ENCODE assay signal across 9 cellular contexts in the genomic region with DNA sequence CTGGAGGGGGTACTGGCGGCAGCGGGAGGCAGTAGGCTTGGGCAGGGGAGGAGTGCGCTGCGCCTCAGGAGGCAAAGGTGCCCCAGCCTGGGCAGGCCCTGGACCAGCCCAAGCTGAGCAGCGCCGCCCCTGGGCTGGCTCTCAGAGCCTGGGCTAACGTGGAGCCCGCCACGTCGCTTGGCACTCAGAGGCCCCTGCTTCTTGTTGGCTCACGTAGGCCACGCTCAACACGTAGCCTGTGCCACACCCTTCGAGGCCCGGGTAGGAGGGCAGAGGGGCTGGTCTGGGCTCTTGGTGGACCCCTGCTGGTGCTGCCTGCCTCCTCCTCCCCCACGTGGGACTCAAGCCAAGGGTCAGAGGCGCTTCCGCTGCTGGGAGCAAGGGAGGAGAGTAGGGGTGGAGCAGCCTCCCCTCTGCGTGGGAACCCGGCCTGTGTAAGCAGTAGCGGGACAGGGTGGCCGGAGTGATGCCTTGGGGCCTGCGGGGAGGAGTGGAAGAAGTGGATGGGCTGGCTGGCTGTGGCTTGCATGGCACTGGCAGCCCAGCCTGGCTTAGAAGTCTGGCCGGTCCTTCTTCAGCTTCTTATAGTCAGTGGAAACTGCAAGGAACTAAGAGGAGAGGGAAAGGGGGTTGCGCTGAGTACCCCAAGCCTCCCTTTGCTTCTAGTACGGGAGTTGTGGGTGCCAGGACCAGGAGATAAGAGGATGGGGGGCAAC. TPM values are rescaled to one million over a fixed set of nuclear protein-coding genes. Genes with fewer than 3 reads are reported as not detected.
DNase-seq lines count a peak whose midpoint lies in the region; ATAC-seq, FAIRE-seq and TF ChIP-seq lines count a peak whose summit lies in the region.
"Had no signal": no experiment of that assay in that cellular context is flagged by ENCODE, and none has a peak within 500 bp of the region (broad histone marks: within the 10 kb centered on the region; RNA-seq: fewer than 3 reads in every experiment).

No MANE protein-coding gene starts in this region.

- H3F3A ChIP-seq in SK-N-SH (replicated peaks; ENCODE audit: insufficient read depth): peaks cover 9% of the 10 kb centered on the region

- TF ChIP-seq CTCF in SK-N-SH (IDR thresholded peaks at IDR 0.05): no peak
- no peak for TF ChIP-seq CTCF in ascending aorta (IDR thresholded peaks at IDR 0.05)
- TF ChIP-seq CTCF in keratinocyte (optimal IDR thresholded peaks at IDR 0.05 in 1 of 3, IDR thresholded peaks at IDR 0.05 in 1 of 3, conservative IDR thresholded peaks at IDR 0.05 in 1 of 3; ENCODE audit: extremely low read depth in 1 of 3, insufficient read depth in 2 of 3, low read length in 3 of 3): peak in 2 of 3 experiments; percentile 7 to 27
- TF ChIP-seq CTCF in type B pancreatic cell (conservative IDR thresholded peaks at IDR 0.05): no peak

- no peaks in the 10 kb centered on the region for H4K20me1 ChIP-seq in SK-N-SH (ENCODE audit: insufficient read depth)
- no peaks in the 10 kb centered on the region for H4K20me1 ChIP-seq in keratinocyte (ENCODE audit: control insufficient read depth, extremely low read depth, insufficient read depth, low read length)

- H3K27ac Mint-ChIP-seq in type B pancreatic cell: peak overlapping the region; percentile 71

- no peak for TF ChIP-seq EP300 in SK-N-SH (IDR thresholded peaks at IDR 0.05; ENCODE audit: borderline replicate concordance in 1 of 2, low read depth in 1 of 2, low read length in 1 of 2)

- no peaks in the 10 kb centered on the region for H3K9me3 ChIP-seq in SK-N-SH
- H3K9me3 ChIP-seq in ascending aorta: no peaks in the 10 kb centered on the region
- no peaks in the 10 kb centered on the region for H3K9me3 ChIP-seq in keratinocyte (ENCODE audit: control insufficient read depth, low read depth, low read length)

- ATAC-seq in SK-N-SH treated with all-trans-retinoic acid at 6 μM for 48 hours (no peak), GM21576 (IDR thresholded peaks at IDR 0.05; ENCODE audit: unreplicated experiment) (no peak)

- no peak for TF ChIP-seq RAD21 in SK-N-SH (IDR thresholded peaks at IDR 0.05; ENCODE audit: low read length)

- peaks cover 22 to 37% of the 10 kb centered on the region in 2 experiments for H3K36me3 ChIP-seq in SK-N-SH (replicated peaks in 1 of 2; ENCODE audit: control insufficient read depth in 1 of 2, insufficient read depth in 2 of 2, low read length in 1 of 2)
- peaks cover 23 to 31% of the 10 kb centered on the region in 2 donors for H3K36me3 ChIP-seq in ascending aorta
- peaks cover 25 to 41% of the 10 kb centered on the region in 2 experiments for H3K36me3 ChIP-seq in keratinocyte (ENCODE audit: control insufficient read depth in 2 of 2, extremely low read depth in 1 of 2, insufficient read depth in 2 of 2, low read length in 2 of 2)

- peaks cover 36% of the 10 kb centered on the region for H3K27me3 Mint-ChIP-seq in type B pancreatic cell

- H3K4me3 ChIP-seq in SK-N-SH (ENCODE audit: low read depth in 2 of 2, low read length in 1 of 2) (no peak overlapping the region), ascending aorta (peak overlapping the region in 1 of 2 donors; percentile 52), keratinocyte (ENCODE audit: control insufficient read depth in 2 of 3, extremely low read depth in 1 of 3, insufficient read depth in 2 of 3, low read depth in 1 of 3, low read length in 3 of 3) (peak overlapping the region in 2 of 3 experiments; percentile 33 to 39)

- H3K27me3 ChIP-seq in SK-N-SH (ENCODE audit: insufficient read depth): no peaks in the 10 kb centered on the region
- peaks cover 8% of the 10 kb centered on the region for H3K27me3 ChIP-seq in ascending aorta
- peaks cover 15% of the 10 kb centered on the region for H3K27me3 ChIP-seq in keratinocyte (ENCODE audit: control insufficient read depth, extremely low read depth, insufficient read depth, low read length)

- no peak overlapping the region for H3K9ac ChIP-seq in SK-N-SH
- H3K9ac ChIP-seq in keratinocyte (ENCODE audit: control insufficient read depth, extremely low read depth, insufficient read depth, low read length): peak overlapping the region; percentile 41

- H3K4me2 ChIP-seq in SK-N-SH (no peak overlapping the region), keratinocyte (ENCODE audit: control insufficient read depth, extremely low read depth, insufficient read depth, low read depth, low read length) (peak overlapping the region; percentile 94)

- peaks cover 9% of the 10 kb centered on the region for H3K36me3 Mint-ChIP-seq in type B pancreatic cell

- POLR2A ChIA-PET in SK-N-SH (lab: Yijun Ruan, JAX): interaction anchor here (1.0 kb wide), 1 partner anchor 278 kb away, joined by 3 read pairs; no protein-coding TSS in a partner anchor

- CTCF ChIA-PET in SK-N-SH (lab: Yijun Ruan, JAX): interaction anchor here (11.9 to 31.5 kb wide), 2 partner anchors 8 to 23 kb away, joined by 271 to 937 read pairs; a partner anchor contains a TSS

- peak; percentile 34 for FAIRE-seq in keratinocyte (lab: Jason Lieb, UNC)

- peaks cover 38% of the 10 kb centered on the region for H3K4me1 Mint-ChIP-seq in type B pancreatic cell (ENCODE audit: unreplicated experiment)

- H3K4me1 ChIP-seq in SK-N-SH (ENCODE audit: control insufficient read depth in 1 of 2, insufficient read depth in 2 of 2, low read depth in 1 of 2, low read length in 1 of 2) (peaks cover 0 to 41% of the 10 kb centered on the region in 2 experiments; a peak in 1 of 4 replicates), ascending aorta (peaks cover 16 to 31% of the 10 kb centered on the region in 2 donors), keratinocyte (ENCODE audit: control insufficient read depth, extremely low read depth, insufficient read depth, low read length) (peaks cover 82% of the 10 kb centered on the region)

- WGBS in SK-N-SH (ENCODE audit: low lambda C conversion rate): 85% methylated on average over 16 of the region's 26 CpGs

- peak overlapping the region; percentile 57 for H3K4me3 Mint-ChIP-seq in type B pancreatic cell

- H3K27ac ChIP-seq in SK-N-SH (ENCODE audit: low read depth in 2 of 2, low read length in 1 of 2): no peak overlapping the region; a peak in 1 of 4 replicates
- peak overlapping the region; percentile 65 to 74 for H3K27ac ChIP-seq in ascending aorta
- H3K27ac ChIP-seq in keratinocyte (ENCODE audit: control insufficient read depth, insufficient read depth, low read length): peak overlapping the region; percentile 31

- intact Hi-C loops in ascending aorta (cut with DNase I): loop anchor here (5.0 kb wide), 1 partner anchor 483 kb away; a partner anchor contains a TSS

- H3K79me2 ChIP-seq in SK-N-SH (ENCODE audit: insufficient read depth) (peaks cover 21% of the 10 kb centered on the region), keratinocyte (ENCODE audit: control insufficient read depth, insufficient read depth, low read length) (peaks cover 17% of the 10 kb centered on the region)

- no peak overlapping the region for H2AFZ ChIP-seq in SK-N-SH (ENCODE audit: low read depth)
- no peak overlapping the region for H2AFZ ChIP-seq in keratinocyte (ENCODE audit: control insufficient read depth, low read length)

- H3K9me3 Mint-ChIP-seq in type B pancreatic cell: no peaks in the 10 kb centered on the region

- no peaks in the 10 kb centered on the region for H3K9me1 ChIP-seq in keratinocyte (ENCODE audit: control insufficient read depth, extremely low read depth, insufficient read depth, low read length)

- no peaks in the 10 kb centered on the region for H3K9me2 ChIP-seq in SK-N-SH

- dilution Hi-C loops in keratinocyte (cut with MboI; ENCODE audit: extremely low pct_ligation_motif_present, low sequenced_read_pairs): no loop called here

- peak; percentile 63 for DNase-seq in SK-N-SH
- DNase-seq in ascending aorta (ENCODE audit: low spot score in 2 of 2): peak in 1 of 2 donors; percentile 83
- peak; percentile 76 for DNase-seq in keratinocyte (ENCODE audit: low read depth, low spot score)
- DNase-seq in type B pancreatic cell (ENCODE audit: extremely low spot score, unreplicated experiment): no peak
- no peak for DNase-seq in T-helper 2 cell
- DNase-seq in NCI-H146 (lab: John Stamatoyannopoulos, UW): no peak
- DNase-seq: activated naive CD4-positive, alpha-beta T cell had no signal

RNA-seq across cellular contexts. Expression of a gene that starts 5.7 kb away (rescaled TPM):
- polyA plus RNA-seq in SK-N-SH (2012; rRNA removed) (181 and 204 TPM in 2 replicates), keratinocyte (84.0 to 180 TPM (median 128 TPM) in 3 replicates)
- polyA plus RNA-seq in SK-N-SH (2012; cell fraction: cytosol; rRNA removed): 86.1 and 133 TPM in 2 replicates
- 206 and 207 TPM in 2 replicates for polyA plus RNA-seq in SK-N-SH (2012; cell fraction: nucleus; rRNA removed)
- total RNA-seq in ascending aorta (136 TPM), type B pancreatic cell (ENCODE audit: low replicate concordance) (108 and 131 TPM in 2 replicates)
- 82.9 TPM for polyA plus RNA-seq in keratinocyte (2011; ENCODE audit: low read depth)
- polyA plus RNA-seq in keratinocyte (2011; cell fraction: cytosol; rRNA removed): 78.8 and 160 TPM in 2 replicates
- polyA plus RNA-seq in keratinocyte (2011; cell fraction: nucleus; rRNA removed): 115 and 120 TPM in 2 replicates
- polyA plus RNA-seq in keratinocyte (2012; ENCODE audit: low replicate concordance): 141 and 149 TPM in 2 replicates
- polyA minus RNA-seq in keratinocyte: 138 to 210 TPM (median 151 TPM) in 3 replicates
- polyA minus RNA-seq in keratinocyte (2011; cell fraction: cytosol; rRNA and poly(A)+ RNA removed): 125 TPM
- 64.8 and 69.3 TPM in 2 replicates for polyA minus RNA-seq in keratinocyte (2011; cell fraction: nucleus; rRNA and poly(A)+ RNA removed)

RNA-seq across cellular contexts. Expression of a gene that starts 15.8 kb away (rescaled TPM):
- polyA plus RNA-seq in SK-N-SH (2012; rRNA removed) (0.63 and 0.76 TPM in 2 replicates), keratinocyte (0.27 to 0.94 TPM (median 0.62 TPM) in 3 replicates)
- 0.38 and 0.51 TPM in 2 replicates for polyA plus RNA-seq in SK-N-SH (2012; cell fraction: cytosol; rRNA removed)
- 5.4 and 7.1 TPM in 2 replicates for polyA plus RNA-seq in SK-N-SH (2012; cell fraction: nucleus; rRNA removed)
- total RNA-seq in ascending aorta (not detected), type B pancreatic cell (ENCODE audit: low replicate concordance) (1.6 and 4.8 TPM in 2 replicates)
- polyA plus RNA-seq in keratinocyte (2011; ENCODE audit: low read depth): 2.1 TPM
- polyA plus RNA-seq in keratinocyte (2011; cell fraction: cytosol; rRNA removed): 0.09 and 0.13 TPM in 2 replicates
- polyA plus RNA-seq in keratinocyte (2011; cell fraction: nucleus; rRNA removed): 1.4 and 3.6 TPM in 2 replicates
- 0.33 and 1.1 TPM in 2 replicates for polyA plus RNA-seq in keratinocyte (2012; ENCODE audit: low replicate concordance)
- polyA minus RNA-seq in keratinocyte: 1.4 TPM in 1 of 3 replicates, not detected in the others
- polyA minus RNA-seq in keratinocyte (2011; cell fraction: cytosol; rRNA and poly(A)+ RNA removed): not detected
- polyA minus RNA-seq in keratinocyte (2011; cell fraction: nucleus; rRNA and poly(A)+ RNA removed): 2.2 TPM in 1 of 2 replicates, not detected in the other

RNA-seq across cellular contexts. Expression of a gene that starts 18.6 kb away (rescaled TPM):
- 0.18 and 0.31 TPM in 2 replicates for polyA plus RNA-seq in SK-N-SH (2012; rRNA removed)
- polyA plus RNA-seq in SK-N-SH (2012; cell fraction: cytosol; rRNA removed): 0.12 and 0.24 TPM in 2 replicates
- polyA plus RNA-seq in SK-N-SH (2012; cell fraction: nucleus; rRNA removed): 0.25 and 0.45 TPM in 2 replicates
- total RNA-seq in ascending aorta: not detected
- polyA plus RNA-seq in keratinocyte: 0.97 to 1.4 TPM (median 1.2 TPM) in 3 replicates
- 1.2 TPM for polyA plus RNA-seq in keratinocyte (2011; ENCODE audit: low read depth)
- 0.66 and 1.9 TPM in 2 replicates for polyA plus RNA-seq in keratinocyte (2011; cell fraction: cytosol; rRNA removed)
- 1.7 and 2.1 TPM in 2 replicates for polyA plus RNA-seq in keratinocyte (2011; cell fraction: nucleus; rRNA removed)
- 4.3 and 9.2 TPM in 2 replicates for polyA plus RNA-seq in keratinocyte (2012; ENCODE audit: low replicate concordance)
- polyA minus RNA-seq in keratinocyte: 1.1 to 3.6 TPM (median 1.1 TPM) in 3 replicates
- polyA minus RNA-seq in keratinocyte (2011; cell fraction: cytosol; rRNA and poly(A)+ RNA removed): 8.2 TPM
- 2.1 and 2.2 TPM in 2 replicates for polyA minus RNA-seq in keratinocyte (2011; cell fraction: nucleus; rRNA and poly(A)+ RNA removed)
- 15.1 and 45.5 TPM in 2 replicates for total RNA-seq in type B pancreatic cell (ENCODE audit: low replicate concordance)

Comparison
In these comparisons a context has a peak if more than half of its experiments do, and no peak if none do; other contexts are left out.
1. DNase-seq: peak in SK-N-SH (single experiment) and keratinocyte (single experiment); none in type B pancreatic cell (single experiment), T-helper 2 cell (0 of 5) and NCI-H146 (single experiment).
2. H3K27ac ChIP-seq: peak in ascending aorta (2 of 2) and keratinocyte (single experiment); none in SK-N-SH (0 of 2).
3. H3K4me3 ChIP-seq: peak in keratinocyte (2 of 3); none in SK-N-SH (0 of 2).
4. CTCF ChIP-seq: peak in keratinocyte (2 of 3); none in SK-N-SH (single experiment), ascending aorta (0 of 3) and type B pancreatic cell (single experiment).
5. RNA of a gene that starts 18.6 kb away (total RNA-seq): 15.1 to 45.5 TPM in type B pancreatic cell; not detected in ascending aorta (single experiment); every median in the first group is over 10 times any median in the second.